ENCODE assay signal across 8 cellular contexts in the genomic region with DNA sequence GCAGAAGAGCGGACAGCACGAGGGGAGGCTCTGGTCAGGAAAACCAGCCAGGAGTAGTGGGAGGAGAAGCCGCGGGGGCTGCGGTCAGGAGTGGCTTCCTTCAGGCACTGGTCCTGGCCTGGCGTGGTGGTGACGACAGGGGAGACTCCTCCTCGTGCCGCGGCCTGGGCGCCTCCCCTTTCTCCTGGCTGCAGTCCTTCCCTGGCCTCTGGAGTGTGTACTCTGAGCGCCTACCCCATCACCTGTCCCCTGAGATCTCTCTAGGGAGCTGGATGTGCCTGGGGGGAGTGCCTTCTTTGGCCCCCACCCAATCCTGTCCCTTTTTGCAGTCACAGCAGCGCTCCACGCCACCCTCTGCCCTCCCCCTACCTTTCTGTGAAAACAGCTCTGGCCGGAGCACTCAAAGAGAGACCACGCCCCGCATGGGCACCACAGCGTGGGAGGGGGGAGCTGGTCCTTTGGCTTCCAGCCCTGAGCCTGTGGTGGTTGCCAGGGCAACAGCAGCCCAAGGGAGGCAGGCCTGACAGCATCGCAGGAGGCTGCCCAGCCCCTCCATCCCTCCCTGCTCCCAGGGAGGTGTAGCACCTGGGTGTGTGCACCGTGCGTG.
A peak's percentile ranks its signal among the peaks of the same experiment; 100 is the strongest.
DNase-seq lines count a peak whose midpoint lies in the region; ATAC-seq and TF ChIP-seq lines count a peak whose summit lies in the region.

No MANE protein-coding gene starts in this region.

- intact Hi-C loops in colonic mucosa (cut with DNase I): no loop called here

- no peak for TF ChIP-seq POLR2A in suprapubic skin (IDR thresholded peaks at IDR 0.05)

- no peak for TF ChIP-seq CTCF in coronary artery (IDR thresholded peaks at IDR 0.05)
- TF ChIP-seq CTCF in osteoblast (IDR thresholded peaks at IDR 0.05; ENCODE audit: extremely low read depth, low read depth, low read length): no peak
- TF ChIP-seq CTCF in colonic mucosa (IDR thresholded peaks at IDR 0.05): no peak
- TF ChIP-seq CTCF in suprapubic skin (IDR thresholded peaks at IDR 0.05): no peak

- peak overlapping the region; percentile 18 for H3K4me3 ChIP-seq in coronary artery
- peak overlapping the region; percentile 42 for H3K4me3 ChIP-seq in osteoblast (ENCODE audit: insufficient read depth, low read length)
- H3K4me3 ChIP-seq in colonic mucosa: no peak overlapping the region
- no peak overlapping the region for H3K4me3 ChIP-seq in suprapubic skin

- ATAC-seq in HG02610 (IDR thresholded peaks at IDR 0.05; ENCODE audit: unreplicated experiment): no peak

- in situ Hi-C loops in G401 (cut with HindIII; ENCODE audit: low sequenced_read_pairs): no loop called here

- no peaks in the 10 kb centered on the region for H4K20me1 ChIP-seq in osteoblast (ENCODE audit: insufficient read depth, low read length)

- H3K79me2 ChIP-seq in osteoblast (ENCODE audit: insufficient read depth, low read length): no peaks in the 10 kb centered on the region

- H3K27me3 ChIP-seq in osteoblast (ENCODE audit: insufficient read depth, low read length) (no peaks in the 10 kb centered on the region), colonic mucosa (no peaks in the 10 kb centered on the region), suprapubic skin (no peaks in the 10 kb centered on the region)

- TF ChIP-seq EP300 in suprapubic skin (IDR thresholded peaks at IDR 0.05): no peak

- H3K4me2 ChIP-seq in osteoblast (ENCODE audit: insufficient read depth, low read length): peak overlapping the region; percentile 62

- H3K9me3 ChIP-seq in osteoblast (ENCODE audit: low read depth, low read length) (no peaks in the 10 kb centered on the region), colonic mucosa (no peaks in the 10 kb centered on the region), suprapubic skin (no peaks in the 10 kb centered on the region)

- H3K27ac ChIP-seq in coronary artery (peak overlapping the region; percentile 87 to 89), osteoblast (ENCODE audit: low read depth, low read length) (no peak overlapping the region), colonic mucosa (no peak overlapping the region), suprapubic skin (no peak overlapping the region)

- no peaks in the 10 kb centered on the region for H3K36me3 ChIP-seq in osteoblast (ENCODE audit: insufficient read depth, low read length)
- H3K36me3 ChIP-seq in colonic mucosa: no peaks in the 10 kb centered on the region
- no peaks in the 10 kb centered on the region for H3K36me3 ChIP-seq in suprapubic skin

- peaks cover 18% of the 10 kb centered on the region for H3K4me1 ChIP-seq in osteoblast (ENCODE audit: insufficient read depth, low read length)
- peaks cover 11% of the 10 kb centered on the region for H3K4me1 ChIP-seq in colonic mucosa
- peaks cover 43% of the 10 kb centered on the region for H3K4me1 ChIP-seq in suprapubic skin

- DNase-seq in G401 (ENCODE audit: low spot score) (peak; percentile 77), NCI-H510A (lab: John Stamatoyannopoulos, UW) (peak; percentile 88), coronary artery (ENCODE audit: low spot score) (no peak), osteoblast (ENCODE audit: insufficient read length, low spot score, missing footprints) (peak; percentile 82), colonic mucosa (no peak), AML-193 (lab: John Stamatoyannopoulos, UW) (no peak), suprapubic skin (ENCODE audit: low spot score in 2 of 2) (no peak)

- no peak overlapping the region for H3K9ac ChIP-seq in colonic mucosa (ENCODE audit: low read depth in 2 of 2, low read length in 2 of 2)

- 42% methylated on average over 12 of the region's 21 CpGs for WGBS in suprapubic skin

- H2AFZ ChIP-seq in osteoblast (ENCODE audit: low read length): peak overlapping the region; percentile 57

Comparison
In these comparisons a context has a peak if more than half of its experiments do, and no peak if none do; other contexts are left out.
1. DNase-seq: peak in G401 (single experiment), NCI-H510A (single experiment) and osteoblast (single experiment); none in coronary artery (single experiment), colonic mucosa (single experiment), AML-193 (0 of 2) and suprapubic skin (0 of 2).
2. H3K27ac ChIP-seq: peak in coronary artery (2 of 2); none in osteoblast (single experiment), colonic mucosa (single experiment) and suprapubic skin (single experiment).
3. H3K4me3 ChIP-seq: peak in coronary artery (single experiment) and osteoblast (single experiment); none in colonic mucosa (single experiment) and suprapubic skin (single experiment).